Comparison of ENCODE assay signal across 17 cellular contexts in genomic region chr13:94322925-94323324, GRCh38.
DNase-seq lines count a peak whose midpoint lies in the region; ATAC-seq and TF ChIP-seq lines count a peak whose summit lies in the region.
"Had no signal": no experiment of that assay in that cellular context is flagged by ENCODE, and none has a peak within 500 bp of the region (broad histone marks: within the 10 kb centered on the region; RNA-seq: fewer than 3 reads in every experiment).

No MANE protein-coding gene starts in this region.

- in situ Hi-C loops in mammary epithelial cell (cut with MboI; ENCODE audit: low sequenced_read_pairs in 2 of 2), result no loop called here

- dilution Hi-C loops in mammary epithelial cell (cut with HindIII; ENCODE audit: low sequenced_read_pairs), result no loop called here

- DNase-seq in activated naive CD4-positive, alpha-beta T cell treated with anti-CD3 and anti-CD28 coated beads, Interleukin-2, amount 10 ng/mL, durations not matched to agents 7 days and 5 days, result no peak
- no peak for DNase-seq in activated naive CD4-positive, alpha-beta T cell treated with anti-CD3 and anti-CD28 coated beads, Interleukin-2, amount 50 U/mL, for 72 hours (ENCODE audit: low spot score in 2 of 2)
- DNase-seq in UCSD-AML1 (lab: John Stamatoyannopoulos, UW; ENCODE audit: unreplicated experiment), result peak; percentile 41
- DNase-seq in hypothalamus (lab: John Stamatoyannopoulos, UW), result no peak
- DNase-seq in mammary epithelial cell, result no peak
- DNase-seq: EL, heart right ventricle, midbrain, NCI-H146, NCI-H524, nucleus accumbens, T1000, thyroid gland had no signal

- peak overlapping the region; percentile 4 for H3K4me3 Mint-ChIP-seq in activated naive CD4-positive, alpha-beta T cell treated with anti-CD3 and anti-CD28 coated beads, Interleukin-2, amount 10 ng/mL, durations not matched to agents 7 days and 5 days

- H3K9me3 ChIP-seq in Loucy (ENCODE audit: insufficient read depth, low read depth, low read length), result no peaks in the 10 kb centered on the region
- H3K9me3 ChIP-seq in mammary epithelial cell (replicated peaks; ENCODE audit: insufficient read depth, low read length), result no peaks in the 10 kb centered on the region
- H3K9me3 ChIP-seq: heart right ventricle, thyroid gland had no signal

- no peak for TF ChIP-seq CTCF in Loucy (conservative IDR thresholded peaks at IDR 0.05; ENCODE audit: low read length)
- no peak for TF ChIP-seq CTCF in mammary epithelial cell (conservative IDR thresholded peaks at IDR 0.05 in 1 of 2, IDR thresholded peaks at IDR 0.05 in 1 of 2; ENCODE audit: extremely low read depth in 1 of 2, insufficient read depth in 1 of 2, low read depth in 1 of 2, low read length in 2 of 2)

- no peaks in the 10 kb centered on the region for H3K9me2 ChIP-seq in Loucy (replicated peaks; ENCODE audit: low read depth, low read length)

- intact Hi-C loops in mammary epithelial cell (cut with micrococcal nuclease), result no loop called here

- no peak overlapping the region for H3K27ac ChIP-seq in mammary epithelial cell (ENCODE audit: insufficient read depth, low read depth, low read length)
- H3K27ac ChIP-seq: RWPE1, thyroid gland had no signal

- WGBS in mammary epithelial cell (ENCODE audit: low coverage, missing lambda C conversion rate), result 93% methylated on average over 5 of the region's 5 CpGs

- peaks cover 35% of the 10 kb centered on the region for H3K9me3 Mint-ChIP-seq in activated naive CD4-positive, alpha-beta T cell treated with anti-CD3 and anti-CD28 coated beads, Interleukin-2, amount 10 ng/mL, durations not matched to agents 7 days and 5 days
- H3K9me3 Mint-ChIP-seq in activated naive CD4-positive, alpha-beta T cell treated with anti-CD3 and anti-CD28 coated beads, Interleukin-2, amount 50 U/mL, for 72 hours, result peaks cover 7 to 17% of the 10 kb centered on the region in 2 donors

- H2AFZ ChIP-seq in Loucy (ENCODE audit: low read length), result peak overlapping the region; percentile 18; the same call in 1 of the 2 replicates
- no peak overlapping the region for H2AFZ ChIP-seq in mammary epithelial cell (ENCODE audit: low read depth, low read length)

- H3K4me2 ChIP-seq in Loucy (ENCODE audit: low read depth, low read length, poor library complexity, severe bottlenecking), result no peak overlapping the region
- H3K4me2 ChIP-seq in mammary epithelial cell (ENCODE audit: insufficient read depth, low read depth, low read length), result no peak overlapping the region

- H3K27me3 ChIP-seq in Loucy (ENCODE audit: insufficient read depth, low read length, poor library complexity, severe bottlenecking) (no peaks in the 10 kb centered on the region), mammary epithelial cell (ENCODE audit: insufficient read depth, low read length) (no peaks in the 10 kb centered on the region)
- H3K27me3 ChIP-seq: heart right ventricle, thyroid gland had no signal

- no peaks in the 10 kb centered on the region for H3K79me2 ChIP-seq in Loucy (ENCODE audit: insufficient read depth, low read length)
- no peaks in the 10 kb centered on the region for H3K79me2 ChIP-seq in mammary epithelial cell (ENCODE audit: insufficient read depth, low read length)

- no peaks in the 10 kb centered on the region for H4K20me1 ChIP-seq in Loucy (ENCODE audit: insufficient read depth, low read length, poor library complexity, severe bottlenecking)
- no peaks in the 10 kb centered on the region for H4K20me1 ChIP-seq in mammary epithelial cell (ENCODE audit: insufficient read depth, low read length)

- H3K36me3 ChIP-seq in Loucy (ENCODE audit: insufficient read depth, low read length) (no peaks in the 10 kb centered on the region), mammary epithelial cell (ENCODE audit: insufficient read depth, low read length) (no peaks in the 10 kb centered on the region)
- H3K36me3 ChIP-seq: heart right ventricle, thyroid gland had no signal

- no peak for ATAC-seq in activated naive CD4-positive, alpha-beta T cell treated with anti-CD3 and anti-CD28 coated beads, Interleukin-2, amount 50 U/mL, for 72 hours
- ATAC-seq in HG03469 (IDR thresholded peaks at IDR 0.05; ENCODE audit: unreplicated experiment) (no peak), GM19023 (IDR thresholded peaks at IDR 0.05; ENCODE audit: unreplicated experiment) (no peak)
- ATAC-seq: heart right ventricle had no signal

- H3K9ac ChIP-seq in Loucy (ENCODE audit: low read depth, low read length, poor library complexity, severe bottlenecking) (no peak overlapping the region), mammary epithelial cell (ENCODE audit: insufficient read depth, low read length) (no peak overlapping the region)

- H3K36me3 Mint-ChIP-seq in activated naive CD4-positive, alpha-beta T cell treated with anti-CD3 and anti-CD28 coated beads, Interleukin-2, amount 10 ng/mL, durations not matched to agents 7 days and 5 days, result peaks cover 38% of the 10 kb centered on the region
- peaks cover 13 to 22% of the 10 kb centered on the region in 2 donors for H3K36me3 Mint-ChIP-seq in activated naive CD4-positive, alpha-beta T cell treated with anti-CD3 and anti-CD28 coated beads, Interleukin-2, amount 50 U/mL, for 72 hours

- H3K27ac Mint-ChIP-seq in activated naive CD4-positive, alpha-beta T cell treated with anti-CD3 and anti-CD28 coated beads, Interleukin-2, amount 10 ng/mL, durations not matched to agents 7 days and 5 days, result peak overlapping the region; percentile 100
- no peak overlapping the region for H3K27ac Mint-ChIP-seq in activated naive CD4-positive, alpha-beta T cell treated with anti-CD3 and anti-CD28 coated beads, Interleukin-2, amount 50 U/mL, for 72 hours

- H3F3A ChIP-seq in Loucy (ENCODE audit: low read depth), result no peaks in the 10 kb centered on the region

- no TSS peak for BruUV-seq in mammary epithelial cell (replicated peaks; lab: Mats Ljungman, UMichigan)

- H3K27me3 Mint-ChIP-seq in activated naive CD4-positive, alpha-beta T cell treated with anti-CD3 and anti-CD28 coated beads, Interleukin-2, amount 10 ng/mL, durations not matched to agents 7 days and 5 days, result peaks cover 4% of the 10 kb centered on the region

- H3K4me3 ChIP-seq in Loucy (ENCODE audit: low read length, poor library complexity, severe bottlenecking), result no peak overlapping the region
- H3K4me3 ChIP-seq in mammary epithelial cell (replicated peaks in 1 of 3; ENCODE audit: insufficient read depth in 1 of 3, low read depth in 2 of 3, low read length in 3 of 3), result no peak overlapping the region
- H3K4me3 ChIP-seq: heart right ventricle, thyroid gland had no signal

- peaks cover 65% of the 10 kb centered on the region for H3K4me1 Mint-ChIP-seq in activated naive CD4-positive, alpha-beta T cell treated with anti-CD3 and anti-CD28 coated beads, Interleukin-2, amount 10 ng/mL, durations not matched to agents 7 days and 5 days

- CTCF ChIA-PET in activated naive CD4-positive, alpha-beta T cell treated with anti-CD3 and anti-CD28 coated beads, Interleukin-2, amount 10 ng/mL, durations not matched to agents 7 days and 5 days (lab: Charles Lee), result interaction anchor here (1.0 to 1.2 kb wide), 2 partner anchors 10 to 28 kb away, joined by 3 read pairs; no protein-coding TSS in a partner anchor
- CTCF ChIA-PET in mammary epithelial cell (lab: Charles Lee; ENCODE audit: low non-redundant PET), result no interaction called here

- H3K4me1 ChIP-seq in Loucy (ENCODE audit: insufficient read depth, low read length, poor library complexity, severe bottlenecking) (peaks cover 22% of the 10 kb centered on the region), mammary epithelial cell (ENCODE audit: insufficient read depth, low read length) (no peaks in the 10 kb centered on the region)
- H3K4me1 ChIP-seq: thyroid gland had no signal
